1 cellular context compared by ENCODE assay signal in genomic region chr1:3669971-3670431, GRCh38.
TF ChIP-seq lines count a peak whose summit lies in the region.

No MANE protein-coding gene starts in this region.

TF ChIP-seq in WTC11, 78 proteins besides CTCF, POLR2A, EP300 and RAD21:
- TF ChIP-seq ELF4 (CRISPR knock-in tag; IDR thresholded peaks at IDR 0.05; ENCODE audit: low read depth): no peak
- TF ChIP-seq SOX15 (CRISPR knock-in tag; IDR thresholded peaks at IDR 0.05): no peak
- TF ChIP-seq ATF1 (CRISPR knock-in tag; IDR thresholded peaks at IDR 0.05): no peak
- TF ChIP-seq ZNF232 (CRISPR knock-in tag; IDR thresholded peaks at IDR 0.05): no peak
- TF ChIP-seq CREM (CRISPR knock-in tag; IDR thresholded peaks at IDR 0.05): no peak
- TF ChIP-seq CDX4 (CRISPR knock-in tag; IDR thresholded peaks at IDR 0.05; ENCODE audit: borderline replicate concordance): no peak
- no peak for TF ChIP-seq ZSCAN18 (CRISPR knock-in tag; IDR thresholded peaks at IDR 0.05)
- TF ChIP-seq OVOL2 (CRISPR knock-in tag; IDR thresholded peaks at IDR 0.05; ENCODE audit: borderline replicate concordance): no peak
- no peak for TF ChIP-seq HMGA2 (CRISPR knock-in tag; IDR thresholded peaks at IDR 0.05)
- TF ChIP-seq ATF3 (CRISPR knock-in tag; conservative IDR thresholded peaks at IDR 0.05): no peak
- no peak for TF ChIP-seq IRF1 (CRISPR knock-in tag; IDR thresholded peaks at IDR 0.05)
- TF ChIP-seq SP1 (CRISPR knock-in tag; conservative IDR thresholded peaks at IDR 0.05): no peak
- no peak for TF ChIP-seq E2F5 (CRISPR knock-in tag; IDR thresholded peaks at IDR 0.05)
- no peak for TF ChIP-seq CBFB (CRISPR knock-in tag; IDR thresholded peaks at IDR 0.05; ENCODE audit: low read depth)
